21 cellular contexts compared by ENCODE assay signal in genomic region chr1:227469708-227470107, GRCh38.
A peak's percentile ranks its signal among the peaks of the same experiment; 100 is the strongest.
DNase-seq lines count a peak whose midpoint lies in the region; ATAC-seq and TF ChIP-seq lines count a peak whose summit lies in the region.
"Had no signal": no experiment of that assay in that cellular context is flagged by ENCODE, and none has a peak within 500 bp of the region (broad histone marks: within the 10 kb centered on the region; RNA-seq: fewer than 3 reads in every experiment).

No MANE protein-coding gene starts in this region.

- H3K27ac Mint-ChIP-seq in natural killer cell (no peak overlapping the region), neural progenitor cell (no peak overlapping the region)
- H3K27ac Mint-ChIP-seq: B cell; CD14-positive monocyte; CD4-positive, alpha-beta T cell; CD8-positive, alpha-beta memory T cell; GM23338; H9; HFFc6 had no signal

- H3K36me3 Mint-ChIP-seq in natural killer cell (no peaks in the 10 kb centered on the region), neural progenitor cell (no peaks in the 10 kb centered on the region)
- no peaks in the 10 kb centered on the region for H3K36me3 Mint-ChIP-seq in activated T-cell treated with anti-CD3 and anti-CD28 coated beads, Interleukin-2, amount 50 U/mL, for 4 hours (ENCODE audit: insufficient read depth)
- H3K36me3 Mint-ChIP-seq: CD14-positive monocyte had no signal

- H3K9me3 Mint-ChIP-seq in natural killer cell (no peaks in the 10 kb centered on the region), neural progenitor cell (peaks cover 7% of the 10 kb centered on the region)
- H3K9me3 Mint-ChIP-seq in activated T-cell treated with anti-CD3 and anti-CD28 coated beads, Interleukin-2, amount 50 U/mL, for 4 hours = no peaks in the 10 kb centered on the region
- H3K9me3 Mint-ChIP-seq: HFFc6 had no signal

- H3K4me1 Mint-ChIP-seq in natural killer cell (no peaks in the 10 kb centered on the region), neural progenitor cell (peaks cover 3% of the 10 kb centered on the region)
- no peaks in the 10 kb centered on the region for H3K4me1 Mint-ChIP-seq in activated T-cell treated with anti-CD3 and anti-CD28 coated beads, Interleukin-2, amount 50 U/mL, for 4 hours (ENCODE audit: low read depth)
- H3K4me1 Mint-ChIP-seq: B cell; CD14-positive monocyte; CD8-positive, alpha-beta memory T cell had no signal

- peaks cover 5% of the 10 kb centered on the region for H3K4me1 ChIP-seq in BLaER1
- peaks cover 6% of the 10 kb centered on the region for H3K4me1 ChIP-seq in neural progenitor cell

- TF ChIP-seq CTCF in natural killer cell (IDR thresholded peaks at IDR 0.05) (no peak), neural progenitor cell (IDR thresholded peaks at IDR 0.05) (no peak)

- no peak for ATAC-seq in natural killer cell
- ATAC-seq in activated T-cell treated with anti-CD3 and anti-CD28 coated beads, Interleukin-2, amount 50 U/mL, for 4 hours = no peak
- ATAC-seq: GM12878, GM23338, HCT116 had no signal

- H3K27ac ChIP-seq in BLaER1 (no peak overlapping the region), neural progenitor cell (no peak overlapping the region)
- H3K27ac ChIP-seq: 22Rv1; BLaER1 treated with 17β-estradiol and CSF1 and Interleukin-3, amounts not matched to agents 10 nM and 100 nM had no signal

- no peaks in the 10 kb centered on the region for H3K79me2 ChIP-seq in neural progenitor cell (ENCODE audit: low read depth)

- H3K4me2 ChIP-seq in BLaER1 = peak overlapping the region; percentile 32; the same call in 1 of the 2 replicates
- no peak overlapping the region for H3K4me2 ChIP-seq in neural progenitor cell
- H3K4me2 ChIP-seq: GM23338 had no signal

- DNase-seq in dermis blood vessel endothelial cell = peak; percentile 57
- no peak for DNase-seq in natural killer cell
- no peak for DNase-seq in activated T-cell treated with anti-CD3 and anti-CD28 coated beads, Interleukin-2, amount 50 U/mL, for 4 hours
- DNase-seq in neural progenitor cell (ENCODE audit: low spot score) = no peak
- DNase-seq: CD4-positive, alpha-beta T cell; CD8-positive, alpha-beta memory T cell; DMS 273 treated with DMSO at 0.1 percent for 48 hours; DMS79; EL; GDM1; H9; HFFc6 had no signal

- H3K27me3 ChIP-seq in BLaER1 (no peaks in the 10 kb centered on the region), neural progenitor cell (no peaks in the 10 kb centered on the region)
- H3K27me3 ChIP-seq: BLaER1 treated with 17β-estradiol and CSF1 and Interleukin-3, amounts not matched to agents 10 nM and 100 nM had no signal

- intact Hi-C loops in natural killer cell (cut with micrococcal nuclease) = no loop called here

- H3F3A ChIP-seq in neural progenitor cell (ENCODE audit: low read depth) = no peaks in the 10 kb centered on the region

- H3K36me3 ChIP-seq in BLaER1 = no peaks in the 10 kb centered on the region
- no peaks in the 10 kb centered on the region for H3K36me3 ChIP-seq in neural progenitor cell
- H3K36me3 ChIP-seq: BLaER1 treated with 17β-estradiol and CSF1 and Interleukin-3, amounts not matched to agents 10 nM and 100 nM had no signal

- H3K27me3 Mint-ChIP-seq in natural killer cell (ENCODE audit: low read depth in 2 of 2) = peaks cover 8 to 10% of the 10 kb centered on the region in 2 donors
- peaks cover 6% of the 10 kb centered on the region for H3K27me3 Mint-ChIP-seq in activated T-cell treated with anti-CD3 and anti-CD28 coated beads, Interleukin-2, amount 50 U/mL, for 4 hours (ENCODE audit: low read depth)
- no peaks in the 10 kb centered on the region for H3K27me3 Mint-ChIP-seq in neural progenitor cell (ENCODE audit: insufficient read depth, low read depth)

- H3K9me3 ChIP-seq in BLaER1 (peaks cover 21% of the 10 kb centered on the region), neural progenitor cell (ENCODE audit: low read depth) (no peaks in the 10 kb centered on the region)

- H4K20me1 ChIP-seq in BLaER1 = no peaks in the 10 kb centered on the region
- H4K20me1 ChIP-seq in neural progenitor cell (ENCODE audit: low read depth) = no peaks in the 10 kb centered on the region
- H4K20me1 ChIP-seq: BLaER1 treated with 17β-estradiol and CSF1 and Interleukin-3, amounts not matched to agents 10 nM and 100 nM had no signal

- H3K4me3 ChIP-seq in BLaER1 (no peak overlapping the region), neural progenitor cell (no peak overlapping the region)
- H3K4me3 ChIP-seq: BLaER1 treated with 17β-estradiol and CSF1 and Interleukin-3, amounts not matched to agents 10 nM and 100 nM; GM12878; GM23338 had no signal

- TF ChIP-seq RAD21 in Ishikawa (IDR thresholded peaks at IDR 0.05; ENCODE audit: low read depth) = no peak

- H3K4me3 Mint-ChIP-seq in natural killer cell = no peak overlapping the region
- H3K4me3 Mint-ChIP-seq in activated T-cell treated with anti-CD3 and anti-CD28 coated beads, Interleukin-2, amount 50 U/mL, for 4 hours = no peak overlapping the region
- no peak overlapping the region for H3K4me3 Mint-ChIP-seq in neural progenitor cell
- H3K4me3 Mint-ChIP-seq: B cell; CD14-positive monocyte; CD4-positive, alpha-beta T cell; CD8-positive, alpha-beta memory T cell; GM23338; H9; HFFc6 had no signal

- TF ChIP-seq EP300 in Ishikawa (IDR thresholded peaks at IDR 0.05; ENCODE audit: borderline replicate concordance) = no peak

- H3K9ac ChIP-seq in BLaER1 (no peak overlapping the region), neural progenitor cell (no peak overlapping the region)
- H3K9ac ChIP-seq: BLaER1 treated with 17β-estradiol and CSF1 and Interleukin-3, amounts not matched to agents 10 nM and 100 nM had no signal

- H2AFZ ChIP-seq in neural progenitor cell (replicated peaks) = no peak overlapping the region
- H2AFZ ChIP-seq: GM23338 had no signal

TF ChIP-seq in Ishikawa, 13 proteins besides CTCF, POLR2A, EP300 and RAD21:
- TF ChIP-seq CEBPB (IDR thresholded peaks at IDR 0.05) = 0 out of 2 replicates have a peak, but pooled peaks have one; percentile 6
- no peak for TF ChIP-seq YY1 (IDR thresholded peaks at IDR 0.05; ENCODE audit: low read depth)
